In the genomic region with DNA sequence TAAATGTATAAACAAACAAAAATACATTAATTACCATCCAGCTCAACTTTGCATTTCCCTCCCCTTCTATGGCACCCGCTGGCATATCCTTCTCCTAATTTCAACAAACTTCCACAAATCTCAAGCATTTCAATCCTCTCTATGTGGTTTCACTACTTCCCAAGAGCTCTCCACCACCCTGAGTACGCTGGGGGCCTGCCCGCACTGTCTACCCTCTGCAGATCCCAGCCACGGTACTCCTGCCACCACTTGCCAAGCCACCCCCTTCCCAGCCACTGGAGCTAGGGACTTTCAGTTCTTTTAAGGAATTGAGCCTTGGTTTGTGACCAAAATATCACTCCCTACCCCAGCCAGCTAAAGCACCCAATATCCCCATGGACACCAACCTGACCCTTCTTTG, we compare ENCODE assay signal across 1 cellular context.
TF ChIP-seq lines count a peak whose summit lies in the region.

No MANE protein-coding gene starts in this region.

TF ChIP-seq in H1, 55 proteins besides CTCF, POLR2A, EP300 and RAD21:
- TF ChIP-seq KDM4A (IDR thresholded peaks at IDR 0.05; ENCODE audit: low read depth, low read length, severe bottlenecking): no peak
- no peak for TF ChIP-seq JUN (IDR thresholded peaks at IDR 0.05; ENCODE audit: low read depth, low read length)
- TF ChIP-seq TEAD4 (IDR thresholded peaks at IDR 0.05; ENCODE audit: low read depth, low read length): no peak
- TF ChIP-seq, protein P1, sequence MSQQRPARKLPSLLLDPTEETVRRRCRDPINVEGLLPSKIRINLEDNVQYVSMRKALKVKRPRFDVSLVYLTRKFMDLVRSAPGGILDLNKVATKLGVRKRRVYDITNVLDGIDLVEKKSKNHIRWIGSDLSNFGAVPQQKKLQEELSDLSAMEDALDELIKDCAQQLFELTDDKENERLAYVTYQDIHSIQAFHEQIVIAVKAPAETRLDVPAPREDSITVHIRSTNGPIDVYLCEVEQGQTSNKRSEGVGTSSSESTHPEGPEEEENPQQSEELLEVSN (IDR thresholded peaks at IDR 0.05): no peak
- no peak for TF ChIP-seq NANOG (IDR thresholded peaks at IDR 0.05; ENCODE audit: insufficient read depth, low read depth, low read length, poor library complexity, severe bottlenecking)
- no peak for TF ChIP-seq HDAC6 (IDR thresholded peaks at IDR 0.05; ENCODE audit: low read depth, low read length)
- TF ChIP-seq KDM5A (IDR thresholded peaks at IDR 0.05; ENCODE audit: low read length): no peak
